In the genomic region with DNA sequence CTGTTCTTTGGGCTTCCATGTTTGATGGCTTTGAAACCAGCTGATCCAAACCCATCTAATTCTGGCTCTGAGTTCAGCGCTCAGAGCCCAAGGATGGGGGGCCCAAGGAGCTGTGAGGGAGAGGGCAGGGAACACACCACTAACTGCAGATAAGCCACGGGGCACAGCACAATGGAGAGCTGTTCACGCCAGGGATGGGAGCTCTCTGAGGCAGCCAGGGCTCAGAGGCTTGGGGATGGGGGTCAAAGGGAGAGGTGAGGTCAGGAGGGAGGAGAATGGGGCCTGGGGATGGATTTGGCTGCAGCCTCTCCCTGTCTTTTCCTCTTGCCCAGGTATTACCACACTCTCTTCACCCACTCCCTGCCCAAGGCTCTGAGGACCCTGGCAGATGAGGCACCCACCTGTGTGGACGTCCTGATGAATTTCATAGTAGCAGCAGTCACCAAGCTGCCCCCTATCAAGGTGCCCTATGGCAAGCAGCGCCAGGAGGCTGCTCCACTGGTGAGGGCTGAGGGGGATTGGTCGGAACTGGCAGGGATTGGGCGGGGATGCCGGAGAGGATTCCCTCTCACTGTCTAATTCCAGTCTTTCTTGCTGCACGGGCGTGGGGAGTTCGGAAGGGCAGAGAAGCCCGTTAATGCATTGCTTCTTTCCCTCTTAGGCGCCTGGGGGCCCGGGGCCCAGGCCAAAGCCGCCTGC, we compare ENCODE assay signal across 8 cellular contexts. TPM values are rescaled to one million over a fixed set of nuclear protein-coding genes. Genes with fewer than 3 reads are reported as not detected.
DNase-seq lines count a peak whose midpoint lies in the region; ATAC-seq and TF ChIP-seq lines count a peak whose summit lies in the region.

No MANE protein-coding gene starts in this region.

- no peak overlapping the region for H3K56ac ChIP-seq in IMR-90 (ENCODE audit: extremely low read depth, insufficient read depth, low read length)

- H3K18ac ChIP-seq in IMR-90 (ENCODE audit: low read depth, low read length) = no peak overlapping the region

- H3K4me3 ChIP-seq in AG09309 (ENCODE audit: control insufficient read depth, low read depth, low read length) = peak overlapping the region; percentile 91
- peak overlapping the region; percentile 66 for H3K4me3 ChIP-seq in IMR-90 (ENCODE audit: insufficient read depth, low read depth, low read length)
- peak overlapping the region; percentile 55 to 86 (median 77) for H3K4me3 ChIP-seq in breast epithelium
- peak overlapping the region; percentile 84 to 91 for H3K4me3 ChIP-seq in muscle layer of colon (ENCODE audit: low read depth in 1 of 2, low read length in 2 of 2)

- TF ChIP-seq CTCF in AG09309 (IDR thresholded peaks at IDR 0.05; ENCODE audit: control insufficient read depth, insufficient read depth, low read depth, low read length, missing control alignments) (no peak), IMR-90 (conservative IDR thresholded peaks at IDR 0.05; ENCODE audit: low read depth, low read length) (no peak), breast epithelium (IDR thresholded peaks at IDR 0.05) (no peak)

- H2AK9ac ChIP-seq in IMR-90 (replicated peaks; ENCODE audit: low read depth, low read length, poor library complexity) = peak overlapping the region; percentile 71

- H2AK5ac ChIP-seq in IMR-90 (ENCODE audit: low read depth, low read length) = no peak overlapping the region

- H3K36me3 ChIP-seq in IMR-90 (ENCODE audit: control insufficient read depth, insufficient read depth, low read length) = no peaks in the 10 kb centered on the region
- H3K36me3 ChIP-seq in breast epithelium = no peaks in the 10 kb centered on the region
- no peaks in the 10 kb centered on the region for H3K36me3 ChIP-seq in muscle layer of colon (ENCODE audit: insufficient read depth, low read length)

- in situ Hi-C loops in IMR-90 (cut with MboI; ENCODE audit: low sequenced_read_pairs) = no loop called here

- H3K23ac ChIP-seq in IMR-90 (ENCODE audit: low read depth, low read length) = no peak overlapping the region

- CTCF ChIA-PET in IMR-90 (lab: Yijun Ruan, JAX) = interaction anchor here (0.5 to 1.2 kb wide), 6 partner anchors 13 to 773 kb away, joined by 3 to 9 read pairs (median 4); partner anchors contain the start of gene EXTL1

- no peak overlapping the region for H4K5ac ChIP-seq in IMR-90 (ENCODE audit: low read depth, low read length)

- 0% methylated on average over 1 of the region's 15 CpGs; no CpG with 5 or more reads in 1 of the 2 experiments for WGBS in IMR-90 (ENCODE audit: extremely low coverage in 2 of 2, insufficient read length in 1 of 2), 2 experiments

- H3K79me1 ChIP-seq in IMR-90 (ENCODE audit: low read depth in 1 of 2, low read length in 2 of 2) = no peaks in the 10 kb centered on the region

- H4K8ac ChIP-seq in IMR-90 (ENCODE audit: low read depth in 2 of 2, low read length in 2 of 2) = peak overlapping the region in 1 of 2 experiments; percentile 34; a peak in 1 of 4 replicates

- no peak overlapping the region for H2BK5ac ChIP-seq in IMR-90 (ENCODE audit: low read depth, low read length, poor library complexity, severe bottlenecking)

- H3K27me3 ChIP-seq in IMR-90 (ENCODE audit: control insufficient read depth, insufficient read depth, low read length) (peaks cover 14% of the 10 kb centered on the region; the same call in 1 of the 2 replicates), breast epithelium (no peaks in the 10 kb centered on the region), muscle layer of colon (ENCODE audit: control insufficient read depth in 1 of 2, insufficient read depth in 2 of 2, low read length in 2 of 2) (no peaks in the 10 kb centered on the region)

- TF ChIP-seq RAD21 in IMR-90 (IDR thresholded peaks at IDR 0.05; ENCODE audit: low read length) = no peak

- H3K27ac ChIP-seq in IMR-90 (ENCODE audit: insufficient read depth, low read length) = no peak overlapping the region
- H3K27ac ChIP-seq in breast epithelium = peak overlapping the region; percentile 74 to 88
- no peak overlapping the region for H3K27ac ChIP-seq in muscle layer of colon (ENCODE audit: low read depth, low read length)

- BruUV-seq in IMR-90 (replicated peaks; lab: Mats Ljungman, UMichigan) = no TSS peak

- intact Hi-C loops in IMR-90 (cut with micrococcal nuclease) = loop anchor here (5.0 kb wide), 1 partner anchor 243 kb away; no protein-coding TSS in a partner anchor
- intact Hi-C loops in breast epithelium (cut with DNase I; ENCODE audit: low total_unique reads) = no loop called here

- peak overlapping the region; percentile 98 for H2AFZ ChIP-seq in IMR-90 (replicated peaks; ENCODE audit: low read length, poor library complexity)

- no peaks in the 10 kb centered on the region for H3K9me3 ChIP-seq in IMR-90 (ENCODE audit: control insufficient read depth, insufficient read depth, low read length)
- H3K9me3 ChIP-seq in breast epithelium = no peaks in the 10 kb centered on the region
- H3K9me3 ChIP-seq in muscle layer of colon (ENCODE audit: low read length) = no peaks in the 10 kb centered on the region

- peak overlapping the region; percentile 77 for H3K4me2 ChIP-seq in IMR-90 (ENCODE audit: low read depth, low read length)

- H3K4me1 ChIP-seq in IMR-90 (ENCODE audit: control insufficient read depth, insufficient read depth, low read length) = peaks cover 6% of the 10 kb centered on the region
- H3K4me1 ChIP-seq in breast epithelium = peaks cover 3% of the 10 kb centered on the region in 2 donors
- H3K4me1 ChIP-seq in muscle layer of colon (ENCODE audit: insufficient read depth, low read length) = peaks cover 7% of the 10 kb centered on the region

- H2BK15ac ChIP-seq in IMR-90 (ENCODE audit: low read depth, low read length) = no peak overlapping the region

- H4K91ac ChIP-seq in IMR-90 (ENCODE audit: insufficient read depth, low read depth, low read length) = no peak overlapping the region

- H4K20me1 ChIP-seq in IMR-90 (ENCODE audit: insufficient read depth, low read length) = no peaks in the 10 kb centered on the region

- H2BK20ac ChIP-seq in IMR-90 (ENCODE audit: low read depth, low read length) = no peak overlapping the region

- 0 out of 2 replicates have a peak, but pooled peaks cover 3% of the 10 kb centered on the region for H3K9me1 ChIP-seq in IMR-90 (ENCODE audit: insufficient read depth, low read length)

- no peak overlapping the region for H2BK120ac ChIP-seq in IMR-90 (ENCODE audit: low read depth, low read length)

- POLR2A ChIA-PET in IMR-90 (lab: Charles Lee; ENCODE audit: unreplicated experiment) = no interaction called here

- TF ChIP-seq POLR2A in IMR-90 (IDR thresholded peaks at IDR 0.05; ENCODE audit: low read depth, low read length) (no peak), breast epithelium (IDR thresholded peaks at IDR 0.05) (no peak)

- peak; percentile 2 for ATAC-seq in IMR-90 (ENCODE audit: low read depth)
- no peak for ATAC-seq in HG02763 (IDR thresholded peaks at IDR 0.05; ENCODE audit: unreplicated experiment)
- no peak for ATAC-seq in HG02623 (IDR thresholded peaks at IDR 0.05; ENCODE audit: unreplicated experiment)

- H3K9ac ChIP-seq in IMR-90 (ENCODE audit: low read depth, low read length) (no peak overlapping the region), muscle layer of colon (ENCODE audit: low read length) (no peak overlapping the region)

- H3K4ac ChIP-seq in IMR-90 (ENCODE audit: low read depth, low read length) = 0 out of 2 replicates have a peak overlapping the region, but pooled peaks have one; percentile 11

- DNase-seq in AG09309 (ENCODE audit: low read depth) = no peak
- DNase-seq in IMR-90 = no peak
- DNase-seq in breast epithelium (ENCODE audit: low spot score in 2 of 2) = no peak
- DNase-seq in GF-D8 (lab: John Stamatoyannopoulos, UW) = no peak
- DNase-seq in foreskin melanocyte = no peak

- no peak overlapping the region for H3K14ac ChIP-seq in IMR-90 (replicated peaks; ENCODE audit: low read depth, low read length)

- dilution Hi-C loops in IMR-90 (cut with HindIII; ENCODE audit: low sequenced_read_pairs, unreplicated experiment) = no loop called here

TF ChIP-seq in IMR-90, 13 proteins besides CTCF, POLR2A, EP300 and RAD21 (continues in another document):
- TF ChIP-seq MXI1 (IDR thresholded peaks at IDR 0.05; ENCODE audit: borderline replicate concordance, low read depth, low read length) (no peak), USF2 (IDR thresholded peaks at IDR 0.05; ENCODE audit: low read depth, low read length) (no peak), RFX5 (IDR thresholded peaks at IDR 0.05; ENCODE audit: low read depth, low read length) (no peak), CHD1 (IDR thresholded peaks at IDR 0.05; ENCODE audit: low read depth, low read length) (no peak), RCOR1 (IDR thresholded peaks at IDR 0.05; ENCODE audit: insufficient replicate concordance, low read length) (no peak), BHLHE40 (IDR thresholded peaks at IDR 0.05; ENCODE audit: low read depth, low read length) (no peak), CEBPB (IDR thresholded peaks at IDR 0.05; ENCODE audit: low read depth, low read length) (no peak)

RNA-seq across cellular contexts. Expression of gene SLC30A2, which starts 11.3 kb away (rescaled TPM):
- total RNA-seq in IMR-90 (2012; rRNA removed) = not detected in 2 replicates
- polyA plus RNA-seq in IMR-90 (2012; rRNA removed) = not detected in 2 replicates
- not detected in 2 replicates for polyA plus RNA-seq in IMR-90 (2012; cell fraction: cytosol; rRNA removed)
- polyA plus RNA-seq in IMR-90 (2012; cell fraction: nucleus; rRNA removed; ENCODE audit: low replicate concordance) = not detected in 2 replicates
- 1 to 10 TPM in 1 of 3 donors, under 1 TPM in 2; 0.16 to 1.3 (median 0.33) TPM for total RNA-seq in breast epithelium

RNA-seq across cellular contexts. Expression of gene EXTL1, which starts 13.1 kb away (rescaled TPM):
- total RNA-seq in IMR-90 (2012; rRNA removed) (0.56 and 0.90 TPM in 2 replicates), breast epithelium (1 to 10 TPM in 1 of 3 donors, under 1 TPM in 1, not detected in 1; 0.98 to 2.8 TPM)
- polyA plus RNA-seq in IMR-90 (2012; rRNA removed) = 5.2 and 6.1 TPM in 2 replicates
- polyA plus RNA-seq in IMR-90 (2012; cell fraction: cytosol; rRNA removed) = 3.2 and 4.9 TPM in 2 replicates
- polyA plus RNA-seq in IMR-90 (2012; cell fraction: nucleus; rRNA removed; ENCODE audit: low replicate concordance) = 13.9 and 32.7 TPM in 2 replicates

RNA-seq across cellular contexts. Expression of gene TRIM63, which starts 32.8 kb away (rescaled TPM):
- total RNA-seq in IMR-90 (2012; rRNA removed) (not detected in 2 replicates), breast epithelium (1 to 10 TPM in 2 of 3 donors, not detected in 1; 2.2 to 4.0 TPM)
- polyA plus RNA-seq in IMR-90 (2012; rRNA removed) = not detected in 2 replicates
- not detected in 2 replicates for polyA plus RNA-seq in IMR-90 (2012; cell fraction: cytosol; rRNA removed)
- polyA plus RNA-seq in IMR-90 (2012; cell fraction: nucleus; rRNA removed; ENCODE audit: low replicate concordance) = 0.06 TPM in 1 of 2 replicates, not detected in the other

RNA-seq across cellular contexts. Expression of gene PAFAH2, which starts 36.8 kb away (rescaled TPM):
- total RNA-seq in IMR-90 (2012; rRNA removed) = 11.9 and 12.2 TPM in 2 replicates
- polyA plus RNA-seq in IMR-90 (2012; rRNA removed) = 7.2 and 8.3 TPM in 2 replicates
- 3.8 and 6.6 TPM in 2 replicates for polyA plus RNA-seq in IMR-90 (2012; cell fraction: cytosol; rRNA removed)
- polyA plus RNA-seq in IMR-90 (2012; cell fraction: nucleus; rRNA removed; ENCODE audit: low replicate concordance) = 5.5 and 9.9 TPM in 2 replicates
- total RNA-seq in breast epithelium = 10 to 100 TPM in 1 of 3 donors, 1 to 10 TPM in 2; 8.2 to 19.9 (median 9.8) TPM

Comparison
In these comparisons a context has a peak if more than half of its experiments do, and no peak if none do; other contexts are left out.
1. H3K27ac ChIP-seq: peak in breast epithelium (2 of 2); none in IMR-90 (single experiment) and muscle layer of colon (single experiment).
2. Peak in every context shown above with its lines, with median percentiles within 50 percentile points of each other: H3K4me3 ChIP-seq.